In genomic region chr4:1859389-1859753, GRCh38 we compare ENCODE assay signal across 18 cellular contexts.
"Had no signal": no experiment of that assay in that cellular context is flagged by ENCODE, and none has a peak within 500 bp of the region (broad histone marks: within the 10 kb centered on the region; RNA-seq: fewer than 3 reads in every experiment).

No MANE protein-coding gene starts in this region.

- H3K27ac Mint-ChIP-seq: activated CD4-positive, alpha-beta T cell treated with anti-CD3 and anti-CD28 coated beads, Interleukin-2, amount 10 ng/mL, durations not matched to agents 7 days and 5 days; activated CD8-positive, alpha-beta T cell treated with anti-CD3 and anti-CD28 coated beads, Interleukin-2, amount 10 ng/mL, durations not matched to agents 7 days and 5 days; activated naive CD4-positive, alpha-beta T cell treated with anti-CD3 and anti-CD28 coated beads for 36 hours; activated T-cell treated with anti-CD3 and anti-CD28 coated beads, Interleukin-2, amount 50 U/mL, for 24 hours; memory B cell; stimulated activated memory B cell treated with anti-CD40 and anti-IgM and Interleukin-4, amounts not matched to agents 10 μg/mL and 1 μg/mL and 100 μg/mL, for 72 hours had no signal

- H3K4me3 ChIP-seq: gastroesophageal sphincter, heart right ventricle, sigmoid colon, thoracic aorta had no signal

- H3K9me3 ChIP-seq: gastroesophageal sphincter, heart right ventricle, sigmoid colon, thoracic aorta had no signal

- H3K9me3 Mint-ChIP-seq: activated CD4-positive, alpha-beta T cell treated with anti-CD3 and anti-CD28 coated beads, Interleukin-2, amount 10 ng/mL, durations not matched to agents 7 days and 5 days; activated naive CD4-positive, alpha-beta T cell treated with anti-CD3 and anti-CD28 coated beads for 36 hours; activated T-cell treated with anti-CD3 and anti-CD28 coated beads, Interleukin-2, amount 50 U/mL, for 24 hours; immature natural killer cell; memory B cell; stimulated activated memory B cell treated with anti-CD40 and anti-IgM and Interleukin-4, amounts not matched to agents 10 μg/mL and 1 μg/mL and 100 μg/mL, for 72 hours had no signal

- H3K36me3 ChIP-seq: gastroesophageal sphincter, heart right ventricle, sigmoid colon, thoracic aorta had no signal

- H3K36me3 Mint-ChIP-seq: immature natural killer cell; memory B cell; stimulated activated memory B cell treated with anti-CD40 and anti-IgM and Interleukin-4, amounts not matched to agents 10 μg/mL and 1 μg/mL and 100 μg/mL, for 72 hours had no signal

- FAIRE-seq: astrocyte, bronchial epithelial cell had no signal

- H3K27ac ChIP-seq: gastroesophageal sphincter, heart right ventricle, sigmoid colon, thoracic aorta had no signal

- DNase-seq: activated CD4-positive, alpha-beta T cell treated with anti-CD3 and anti-CD28 coated beads, Interleukin-2, amount 10 ng/mL, durations not matched to agents 7 days and 5 days; activated CD8-positive, alpha-beta T cell treated with anti-CD3 and anti-CD28 coated beads, Interleukin-2, amount 10 ng/mL, durations not matched to agents 7 days and 5 days; activated naive CD4-positive, alpha-beta T cell treated with anti-CD3 and anti-CD28 coated beads for 36 hours; activated T-cell treated with anti-CD3 and anti-CD28 coated beads, Interleukin-2, amount 50 U/mL, for 24 hours; cerebellar nuclear complex; effector CD4-positive, alpha-beta T cell; heart right ventricle; immature natural killer cell; left ventricle myocardium superior; sigmoid colon; stimulated activated CD4-positive, alpha-beta T cell treated with anti-CD3 and anti-CD28 coated beads, Interleukin-4, amount 100 ng/mL, for 4 hours had no signal

- H3K4me3 Mint-ChIP-seq: activated CD4-positive, alpha-beta T cell treated with anti-CD3 and anti-CD28 coated beads, Interleukin-2, amount 10 ng/mL, durations not matched to agents 7 days and 5 days; activated CD8-positive, alpha-beta T cell treated with anti-CD3 and anti-CD28 coated beads, Interleukin-2, amount 10 ng/mL, durations not matched to agents 7 days and 5 days; activated naive CD4-positive, alpha-beta T cell treated with anti-CD3 and anti-CD28 coated beads for 36 hours; activated T-cell treated with anti-CD3 and anti-CD28 coated beads, Interleukin-2, amount 50 U/mL, for 24 hours; memory B cell; stimulated activated memory B cell treated with anti-CD40 and anti-IgM and Interleukin-4, amounts not matched to agents 10 μg/mL and 1 μg/mL and 100 μg/mL, for 72 hours had no signal

- H3K27me3 Mint-ChIP-seq: activated CD4-positive, alpha-beta T cell treated with anti-CD3 and anti-CD28 coated beads, Interleukin-2, amount 10 ng/mL, durations not matched to agents 7 days and 5 days; activated T-cell treated with anti-CD3 and anti-CD28 coated beads, Interleukin-2, amount 50 U/mL, for 24 hours had no signal

- ATAC-seq: activated CD4-positive, CD25-positive, alpha-beta regulatory T cell treated with anti-CD3 and anti-CD28 coated beads, Interleukin-2, amount 50 U/mL, for 24 hours; activated CD8-positive, alpha-beta T cell treated with anti-CD3 and anti-CD28 coated beads, Interleukin-2, amount 10 ng/mL, durations not matched to agents 7 days and 5 days; gastroesophageal sphincter; heart right ventricle; left ventricle myocardium superior; stimulated activated memory B cell treated with anti-CD40 and anti-IgM and Interleukin-4, amounts not matched to agents 10 μg/mL and 1 μg/mL and 100 μg/mL, for 72 hours had no signal
